Comparison of ENCODE assay signal across 23 cellular contexts in genomic region chr17:49915670-49916069, GRCh38. TPM values are rescaled to one million over a fixed set of nuclear protein-coding genes. Genes with fewer than 3 reads are reported as not detected.
A peak's percentile ranks its signal among the peaks of the same experiment; 100 is the strongest.
DNase-seq lines count a peak whose midpoint lies in the region; ATAC-seq and TF ChIP-seq lines count a peak whose summit lies in the region.
"Had no signal": no experiment of that assay in that cellular context is flagged by ENCODE, and none has a peak within 500 bp of the region (broad histone marks: within the 10 kb centered on the region; RNA-seq: fewer than 3 reads in every experiment).

No MANE protein-coding gene starts in this region.

- H3K4ac ChIP-seq in neuronal stem cell (ENCODE audit: low read length) = no peak overlapping the region

- H2BK12ac ChIP-seq in neuronal stem cell (ENCODE audit: low read length) = no peak overlapping the region

- H4K20me1 ChIP-seq in hepatocyte (ENCODE audit: insufficient read depth, poor library complexity, severe bottlenecking) = no peaks in the 10 kb centered on the region

- H3K9me2 ChIP-seq in hepatocyte (replicated peaks; ENCODE audit: insufficient read depth) = no peaks in the 10 kb centered on the region
- H3K9me2 ChIP-seq: SK-N-SH had no signal

- no peaks in the 10 kb centered on the region for H3K79me2 ChIP-seq in hepatocyte

- no peaks in the 10 kb centered on the region for H3K9me3 ChIP-seq in neuronal stem cell (replicated peaks in 1 of 2; ENCODE audit: control insufficient read depth in 2 of 2, insufficient read depth in 1 of 2, low read depth in 1 of 2, low read length in 2 of 2)
- no peaks in the 10 kb centered on the region for H3K9me3 ChIP-seq in hepatocyte (ENCODE audit: low read depth)
- H3K9me3 ChIP-seq: A549, SK-N-SH had no signal

- H4K91ac ChIP-seq in neuronal stem cell (ENCODE audit: low read depth, low read length, poor library complexity) = no peak overlapping the region

- no peak overlapping the region for H2BK120ac ChIP-seq in neuronal stem cell (ENCODE audit: low read depth, low read length)

- H2BK15ac ChIP-seq in neuronal stem cell (ENCODE audit: low read length) = no peak overlapping the region

- ATAC-seq in activated T-cell treated with anti-CD3 and anti-CD28 coated beads, Interleukin-2, amount 50 U/mL, for 4 hours = no peak
- ATAC-seq: A549, GM23338 had no signal

- no peaks in the 10 kb centered on the region for H3K4me1 Mint-ChIP-seq in activated T-cell treated with anti-CD3 and anti-CD28 coated beads, Interleukin-2, amount 50 U/mL, for 4 hours (ENCODE audit: low read depth)

- H3K4me3 ChIP-seq in neuronal stem cell (ENCODE audit: low read length in 2 of 2) (no peak overlapping the region), hepatocyte (no peak overlapping the region)
- H3K4me3 ChIP-seq: A549, GM23338 had no signal

- H3K36me3 ChIP-seq in neuronal stem cell (replicated peaks in 1 of 2; ENCODE audit: control insufficient read depth in 2 of 2, insufficient read depth in 2 of 2, low read length in 2 of 2) (no peaks in the 10 kb centered on the region), hepatocyte (replicated peaks; ENCODE audit: insufficient read depth, low read depth) (no peaks in the 10 kb centered on the region)

- no peak for TF ChIP-seq CTCF in hepatocyte (IDR thresholded peaks at IDR 0.05; ENCODE audit: poor library complexity)

- H2AFZ ChIP-seq in neuronal stem cell (ENCODE audit: low read length) (no peak overlapping the region), hepatocyte (no peak overlapping the region)
- H2AFZ ChIP-seq: GM23338 had no signal

- H3K14ac ChIP-seq in neuronal stem cell (ENCODE audit: low read length) = peak overlapping the region; percentile 2

- H3K4me2 ChIP-seq in neuronal stem cell (ENCODE audit: insufficient read depth, low read length, poor library complexity, severe bottlenecking) (no peak overlapping the region), hepatocyte (no peak overlapping the region)
- H3K4me2 ChIP-seq: A549, GM23338, KMS-11, SK-N-SH had no signal

- H3K4me1 ChIP-seq in neuronal stem cell (ENCODE audit: control insufficient read depth in 2 of 2, insufficient read depth in 1 of 2, low read depth in 1 of 2, low read length in 2 of 2) (peaks cover 1 to 25% of the 10 kb centered on the region in 2 donors), hepatocyte (ENCODE audit: insufficient read depth) (no peaks in the 10 kb centered on the region)

- H3K27me3 Mint-ChIP-seq in activated T-cell treated with anti-CD3 and anti-CD28 coated beads, Interleukin-2, amount 50 U/mL, for 4 hours (ENCODE audit: low read depth) = peaks cover 39% of the 10 kb centered on the region

- DNase-seq in ELF-1 (ENCODE audit: low read depth, low spot score) = peak; percentile 74
- peak; percentile 33 for DNase-seq in SW480 (ENCODE audit: low spot score)
- DNase-seq in islet precursor cell = peak; percentile 93
- no peak for DNase-seq in neuronal stem cell (ENCODE audit: low spot score)
- DNase-seq in NCI-H345 (lab: John Stamatoyannopoulos, UW) = no peak
- DNase-seq in hepatocyte (ENCODE audit: low spot score) = no peak
- DNase-seq in A172 (ENCODE audit: low spot score) = no peak
- DNase-seq in activated T-cell treated with anti-CD3 and anti-CD28 coated beads, Interleukin-2, amount 50 U/mL, for 4 hours = no peak
- DNase-seq: Calu3; CD4-positive, alpha-beta T cell; DMS53; EL; NCI-H1436; NCI-H2029 treated with DMSO at 0.1 percent for 48 hours; NCI-H2171 treated with DMSO at 0.1 percent for 48 hours; NCI-H510A; NCI-H748 treated with DMSO at 0.1 percent for 48 hours; OCI-M1; SHP77; SK-N-SH had no signal

- H3K27ac ChIP-seq in neuronal stem cell (replicated peaks; ENCODE audit: low read length) (no peak overlapping the region), hepatocyte (no peak overlapping the region)
- H3K27ac ChIP-seq: A549, KMS-11 had no signal

- H3K18ac ChIP-seq in neuronal stem cell (ENCODE audit: low read length) = peak overlapping the region; percentile 2

- H3K36me3 Mint-ChIP-seq in activated T-cell treated with anti-CD3 and anti-CD28 coated beads, Interleukin-2, amount 50 U/mL, for 4 hours (ENCODE audit: insufficient read depth) = no peaks in the 10 kb centered on the region

- no peaks in the 10 kb centered on the region for H3K79me1 ChIP-seq in neuronal stem cell (ENCODE audit: low read depth, low read length)

- no peak overlapping the region for H3K4me3 Mint-ChIP-seq in activated T-cell treated with anti-CD3 and anti-CD28 coated beads, Interleukin-2, amount 50 U/mL, for 4 hours
- H3K4me3 Mint-ChIP-seq: CD4-positive, alpha-beta T cell; GM23338 had no signal

- H3K27me3 ChIP-seq in neuronal stem cell (ENCODE audit: control insufficient read depth in 3 of 3, insufficient read depth in 3 of 3, low read depth in 1 of 3, low read length in 3 of 3) (peaks cover 0 to 78% (median 13%) of the 10 kb centered on the region in 3 experiments), hepatocyte (peaks cover 57% of the 10 kb centered on the region)

- H3K23ac ChIP-seq in neuronal stem cell (ENCODE audit: low read depth, low read length, poor library complexity) = no peak overlapping the region

- H2AK5ac ChIP-seq in neuronal stem cell (ENCODE audit: low read depth, low read length) = peak overlapping the region; percentile 76

- peak overlapping the region; percentile 27 for H2BK5ac ChIP-seq in neuronal stem cell (ENCODE audit: low read length)

- no peak overlapping the region for H4K8ac ChIP-seq in neuronal stem cell (ENCODE audit: low read depth, low read length)

- H3K9me3 Mint-ChIP-seq in activated T-cell treated with anti-CD3 and anti-CD28 coated beads, Interleukin-2, amount 50 U/mL, for 4 hours = no peaks in the 10 kb centered on the region
- H3K9me3 Mint-ChIP-seq: CD4-positive, alpha-beta T cell had no signal

- no CpG with 5 or more reads among the region's 10 CpGs for WGBS in neuronal stem cell (ENCODE audit: extremely low coverage in 2 of 2, insufficient read length in 2 of 2, insufficient replicate concordance in 1 of 2), 2 donors
- 46% methylated on average over 10 of the region's 10 CpGs for WGBS in hepatocyte (ENCODE audit: low lambda C conversion rate, missing lambda C conversion rate)

- no peak overlapping the region for H3K9ac ChIP-seq in neuronal stem cell (ENCODE audit: low read depth, low read length, poor library complexity)
- H3K9ac ChIP-seq: KMS-11, SK-N-SH had no signal

RNA-seq across cellular contexts. Expression of gene DLX4, which starts 53.3 kb away (rescaled TPM):
- polyA plus RNA-seq in neuronal stem cell (2013, experiment 1 of 2) = 0.45 TPM
- polyA plus RNA-seq in neuronal stem cell (2013, experiment 2 of 2) = 0.61 TPM
- total RNA-seq in hepatocyte = 0.17 and 0.32 TPM in 2 replicates
- 1.4 and 3.7 TPM in 2 replicates for polyA plus RNA-seq in hepatocyte
- total RNA-seq in A172 (2014; rRNA removed; shearing (Covaris generic)) = 1.7 and 2.5 TPM in 2 replicates
- total RNA-seq in activated T-cell treated with anti-CD3 and anti-CD28 coated beads, Interleukin-2, amount 50 U/mL, for 4 hours = 1 to 10 TPM in 1 of 3 donors, under 1 TPM in 2; 0.73 to 1.1 (median 0.99) TPM

Comparison
In these comparisons a context has a peak if more than half of its experiments do, and no peak if none do; other contexts are left out.
1. DNase-seq: peak in ELF-1 (single experiment), SW480 (single experiment) and islet precursor cell (single experiment); none in neuronal stem cell (single experiment), NCI-H345 (single experiment), hepatocyte (single experiment), A172 (single experiment) and activated T-cell treated with anti-CD3 and anti-CD28 coated beads, Interleukin-2, amount 50 U/mL, for 4 hours (single experiment).